ENCODE assay signal across 27 cellular contexts in genomic region chr4:173801876-173802713, GRCh38.
DNase-seq lines count a peak whose midpoint lies in the region; ATAC-seq and TF ChIP-seq lines count a peak whose summit lies in the region.
"Had no signal": no experiment of that assay in that cellular context is flagged by ENCODE, and none has a peak within 500 bp of the region (broad histone marks: within the 10 kb centered on the region; RNA-seq: fewer than 3 reads in every experiment).

No MANE protein-coding gene starts in this region.

- DNase-seq in GM03348 (ENCODE audit: low spot score) (peak; percentile 44), NCI-H69 (lab: John Stamatoyannopoulos, UW) (peak; percentile 4), fibroblast of mammary gland (ENCODE audit: low read depth) (peak; percentile 52), NCI-H187 (lab: John Stamatoyannopoulos, UW) (no peak), left ventricle myocardium superior (no peak), aorta (no peak), endothelial cell (ENCODE audit: low spot score) (no peak)
- DNase-seq: activated CD4-positive, alpha-beta T cell treated with anti-CD3 and anti-CD28 coated beads for 48 hours; activated naive CD4-positive, alpha-beta T cell treated with anti-CD3 and anti-CD28 coated beads, Interleukin-2, amount 50 U/mL, for 16 hours; amygdala; C1 segment of cervical spinal cord; Caco-2; dorsolateral prefrontal cortex; esophagus squamous epithelium; immature natural killer cell; left cardiac atrium; NCI-H1694; NCI-H510A treated with DMSO at 0.1 percent for 48 hours; right cardiac atrium; Right ventricle myocardium superior; stimulated activated CD4-positive, alpha-beta T cell treated with anti-CD3 and anti-CD28 coated beads, Interleukin-12 subunit alpha, Interleukin-12 subunit beta, amount 100 ng/mL, for 4 hours; stimulated activated CD4-positive, alpha-beta T cell treated with anti-CD3 and anti-CD28 coated beads, Interleukin-4, amount 100 ng/mL, for 1 hour; T-helper 9 cell had no signal

- H3K4me3 ChIP-seq in fibroblast of mammary gland (ENCODE audit: control insufficient read depth, low read depth, low read length): no peak overlapping the region
- no peak overlapping the region for H3K4me3 ChIP-seq in rectal smooth muscle tissue (ENCODE audit: low read length)
- no peak overlapping the region for H3K4me3 ChIP-seq in aorta (ENCODE audit: low read length in 2 of 2)
- H3K4me3 ChIP-seq: dorsolateral prefrontal cortex, esophagus squamous epithelium, tibial nerve had no signal

- H3K9me3 Mint-ChIP-seq in endothelial cell (ENCODE audit: unreplicated experiment): no peaks in the 10 kb centered on the region
- H3K9me3 Mint-ChIP-seq: activated T-helper 2 cell treated with anti-CD3 and anti-CD28 coated beads, Interferon-gamma antibody, Interleukin-2, Interleukin-4, amounts not matched to agents 10 μg/mL and 5 μg/mL and 100 μg/mL, durations not matched to agents 14 hours and 24 hours and 36 hours; neural crest cell had no signal

- H3K27ac ChIP-seq in rectal smooth muscle tissue (ENCODE audit: low read depth, low read length): peak overlapping the region; percentile 61
- H3K27ac ChIP-seq in aorta (ENCODE audit: low read depth in 1 of 2, low read length in 2 of 2): no peak overlapping the region
- H3K27ac ChIP-seq: dorsolateral prefrontal cortex, esophagus squamous epithelium, tibial nerve had no signal

- H3K9me3 ChIP-seq in aorta (ENCODE audit: control insufficient read depth, low read length): no peaks in the 10 kb centered on the region
- H3K9me3 ChIP-seq: Caco-2, esophagus squamous epithelium, tibial nerve had no signal

- no peaks in the 10 kb centered on the region for H3K27me3 ChIP-seq in rectal smooth muscle tissue (ENCODE audit: control insufficient read depth, insufficient read depth, low read length)
- no peaks in the 10 kb centered on the region for H3K27me3 ChIP-seq in aorta (ENCODE audit: control insufficient read depth in 1 of 2, insufficient read depth in 2 of 2, low read length in 1 of 2)
- H3K27me3 ChIP-seq: esophagus squamous epithelium, tibial nerve had no signal

- no peak for TF ChIP-seq CTCF in fibroblast of mammary gland (conservative IDR thresholded peaks at IDR 0.05; ENCODE audit: control insufficient read depth, insufficient read depth, low read depth, low read length)
- no peak for TF ChIP-seq CTCF in endothelial cell (IDR thresholded peaks at IDR 0.05; ENCODE audit: unreplicated experiment)

- H3K4me1 Mint-ChIP-seq in endothelial cell (ENCODE audit: unreplicated experiment): no peaks in the 10 kb centered on the region
- H3K4me1 Mint-ChIP-seq: immature natural killer cell, neural crest cell had no signal

- H3K27ac Mint-ChIP-seq in endothelial cell (ENCODE audit: unreplicated experiment): no peak overlapping the region
- H3K27ac Mint-ChIP-seq: activated T-helper 2 cell treated with anti-CD3 and anti-CD28 coated beads, Interferon-gamma antibody, Interleukin-2, Interleukin-4, amounts not matched to agents 10 μg/mL and 5 μg/mL and 100 μg/mL, durations not matched to agents 14 hours and 24 hours and 36 hours; immature natural killer cell had no signal

- no peak overlapping the region for H3K4me3 Mint-ChIP-seq in endothelial cell (ENCODE audit: unreplicated experiment)
- H3K4me3 Mint-ChIP-seq: immature natural killer cell, neural crest cell had no signal

- H3K27me3 Mint-ChIP-seq in endothelial cell (ENCODE audit: unreplicated experiment): no peaks in the 10 kb centered on the region

- H3K4me1 ChIP-seq in rectal smooth muscle tissue (ENCODE audit: control insufficient read depth, insufficient read depth, low read length): peaks cover 13% of the 10 kb centered on the region
- H3K4me1 ChIP-seq in aorta (ENCODE audit: control insufficient read depth in 1 of 2, insufficient read depth in 2 of 2, low read length in 2 of 2): no peaks in the 10 kb centered on the region
- H3K4me1 ChIP-seq: Caco-2, esophagus squamous epithelium had no signal

- whole genome bisulfite sequencing in aorta, 2 donors: 71 to 72% methylated on average over 3 of the region's 3 CpGs

- intact Hi-C loops in left ventricle myocardium superior (cut with micrococcal nuclease) (no loop called here), aorta (cut with DNase I) (no loop called here)

- ATAC-seq in left ventricle myocardium superior: no peak
- ATAC-seq in aorta (ENCODE audit: low FRiP score): no peak
- ATAC-seq: left cardiac atrium, right cardiac atrium had no signal

- H3K36me3 ChIP-seq in rectal smooth muscle tissue (ENCODE audit: control insufficient read depth, insufficient read depth, low read length): no peaks in the 10 kb centered on the region
- H3K36me3 ChIP-seq in aorta (ENCODE audit: control insufficient read depth in 1 of 2, insufficient read depth in 2 of 2, low read length in 1 of 2): no peaks in the 10 kb centered on the region
- H3K36me3 ChIP-seq: esophagus squamous epithelium, tibial nerve had no signal

- no peak overlapping the region for H3K9ac ChIP-seq in rectal smooth muscle tissue (ENCODE audit: low read length)

- no peaks in the 10 kb centered on the region for H3K36me3 Mint-ChIP-seq in endothelial cell (ENCODE audit: low read depth, unreplicated experiment)
- H3K36me3 Mint-ChIP-seq: immature natural killer cell had no signal

Comparison
In these comparisons a context has a peak if more than half of its experiments do, and no peak if none do; other contexts are left out.
1. DNase-seq: peak in GM03348 (single experiment), NCI-H69 (single experiment) and fibroblast of mammary gland (single experiment); none in NCI-H187 (0 of 2), left ventricle myocardium superior (single experiment), aorta (0 of 2) and endothelial cell (single experiment).